ENCODE assay signal across 10 cellular contexts in genomic region chr7:77699056-77699455, GRCh38. TPM values are rescaled to one million over a fixed set of nuclear protein-coding genes. Genes with fewer than 3 reads are reported as not detected.
DNase-seq lines count a peak whose midpoint lies in the region; ATAC-seq and TF ChIP-seq lines count a peak whose summit lies in the region.
"Had no signal": no experiment of that assay in that cellular context is flagged by ENCODE, and none has a peak within 500 bp of the region (broad histone marks: within the 10 kb centered on the region; RNA-seq: fewer than 3 reads in every experiment).

No MANE protein-coding gene starts in this region.

- DNase-seq in GM13976 (ENCODE audit: low spot score), result peak; percentile 68
- peak; percentile 11 for DNase-seq in NCI-H1694 (lab: John Stamatoyannopoulos, UW)
- no peak for DNase-seq in esophagus squamous epithelium (lab: John Stamatoyannopoulos, UW)
- no peak for DNase-seq in type B pancreatic cell (ENCODE audit: extremely low spot score, unreplicated experiment)
- no peak for DNase-seq in COR-L47 (lab: John Stamatoyannopoulos, UW)
- no peak for DNase-seq in tibial nerve (ENCODE audit: low spot score in 2 of 2)
- no peak for DNase-seq in H7

- peaks cover 15% of the 10 kb centered on the region for H3K36me3 Mint-ChIP-seq in type B pancreatic cell

- H3K4me3 ChIP-seq in esophagus squamous epithelium (peak overlapping the region in 2 of 4 donors; percentile 33 to 99), tibial nerve (no peak overlapping the region), H7 (ENCODE audit: insufficient read depth, low read depth, low read length) (no peak overlapping the region)
- H3K4me3 ChIP-seq: SJSA1 had no signal

- peaks cover 25% of the 10 kb centered on the region for H3K4me1 Mint-ChIP-seq in type B pancreatic cell (ENCODE audit: unreplicated experiment)

- no peaks in the 10 kb centered on the region for H3K9me3 Mint-ChIP-seq in type B pancreatic cell

- H3K36me3 ChIP-seq in esophagus squamous epithelium (peaks cover 0 to 5% (median 0%) of the 10 kb centered on the region in 3 donors), tibial nerve (no peaks in the 10 kb centered on the region), H7 (replicated peaks; ENCODE audit: control insufficient read depth, insufficient read depth, low read length) (no peaks in the 10 kb centered on the region)

- intact Hi-C loops in esophagus squamous epithelium (cut with DNase I), result no loop called here

- peak; percentile 31 for ATAC-seq in GM21576 (IDR thresholded peaks at IDR 0.05; ENCODE audit: unreplicated experiment)

- 27 to 33% methylated on average over 2 of the region's 2 CpGs for WGBS in esophagus squamous epithelium, 2 donors
- WGBS in tibial nerve, 2 donors, result 19 to 23% methylated on average over 2 of the region's 2 CpGs

- TF ChIP-seq EP300 in tibial nerve (IDR thresholded peaks at IDR 0.05), result no peak

- peak overlapping the region; percentile 11 for H3K27ac Mint-ChIP-seq in type B pancreatic cell

- H3K27me3 ChIP-seq in esophagus squamous epithelium (no peaks in the 10 kb centered on the region), tibial nerve (no peaks in the 10 kb centered on the region), H7 (ENCODE audit: control insufficient read depth, insufficient read depth, low read length) (no peaks in the 10 kb centered on the region)
- H3K27me3 ChIP-seq: SJSA1 had no signal

- TF ChIP-seq CTCF in GM13976 (IDR thresholded peaks at IDR 0.05; ENCODE audit: borderline replicate concordance, control extremely low read depth, extremely low read depth, insufficient read depth, missing control alignments) (no peak), esophagus squamous epithelium (IDR thresholded peaks at IDR 0.05) (no peak), type B pancreatic cell (conservative IDR thresholded peaks at IDR 0.05) (no peak), tibial nerve (IDR thresholded peaks at IDR 0.05) (no peak)

- H3K4me1 ChIP-seq in esophagus squamous epithelium (peaks cover 0 to 78% (median 17%) of the 10 kb centered on the region in 3 donors), tibial nerve (peaks cover 0 to 46% (median 25%) of the 10 kb centered on the region in 4 donors)

- no peaks in the 10 kb centered on the region for H3K27me3 Mint-ChIP-seq in type B pancreatic cell

- H3K27ac ChIP-seq in esophagus squamous epithelium (peak overlapping the region in 3 of 4 donors; percentile 19 to 100 (median 99)), tibial nerve (peak overlapping the region in 2 of 4 donors; percentile 50 to 98)
- H3K27ac ChIP-seq: parathyroid adenoma, SJSA1 had no signal

- H3K4me3 Mint-ChIP-seq in type B pancreatic cell, result peak overlapping the region; percentile 99

- H3K9me3 ChIP-seq in esophagus squamous epithelium (no peaks in the 10 kb centered on the region), tibial nerve (no peaks in the 10 kb centered on the region)
- H3K9me3 ChIP-seq: SJSA1 had no signal

- TF ChIP-seq POLR2A in esophagus squamous epithelium (IDR thresholded peaks at IDR 0.05), result no peak
- no peak for TF ChIP-seq POLR2A in tibial nerve (IDR thresholded peaks at IDR 0.05)

- in situ Hi-C loops in GM13976 (cut with MboI; ENCODE audit: low sequenced_read_pairs, unreplicated experiment), result no loop called here

RNA-seq across cellular contexts. Expression of gene RSBN1L, which starts 2.8 kb away (rescaled TPM):
- total RNA-seq in esophagus squamous epithelium (10 to 100 TPM; 10.8 to 22.9 (median 14.1) TPM), type B pancreatic cell (ENCODE audit: low replicate concordance) (16.3 and 20.4 TPM in 2 replicates), tibial nerve (10 to 100 TPM; 15.6 to 33.9 (median 29.1) TPM)
- total RNA-seq in H7 (2014; rRNA removed; shearing (Covaris generic)), result 12.6 and 12.8 TPM in 2 replicates

Comparison
In these comparisons a context has a peak if more than half of its experiments do, and no peak if none do; other contexts are left out.
1. DNase-seq: peak in GM13976 (single experiment) and NCI-H1694 (single experiment); none in esophagus squamous epithelium (single experiment), type B pancreatic cell (single experiment), COR-L47 (single experiment), tibial nerve (0 of 2) and H7 (single experiment).